8 cellular contexts compared by ENCODE assay signal in genomic region chr20:41329435-41330342, GRCh38. TPM values are rescaled to one million over a fixed set of nuclear protein-coding genes. Genes with fewer than 3 reads are reported as not detected.
DNase-seq lines count a peak whose midpoint lies in the region; ATAC-seq and TF ChIP-seq lines count a peak whose summit lies in the region.

No MANE protein-coding gene starts in this region.

- DNase-seq in activated CD4-positive, CD25-positive, alpha-beta regulatory T cell (lab: John Stamatoyannopoulos, UW): peak; percentile 9 to 39 (median 12)
- DNase-seq in caudate nucleus (lab: John Stamatoyannopoulos, UW) (peak in 5 of 61 donors; percentile 8 to 13 (median 11)), lung microvascular endothelial cell (ENCODE audit: low read depth in 2 of 2) (peak; percentile 96 to 98), NCI-H1930 (lab: John Stamatoyannopoulos, UW) (no peak), NCI-H2171 (lab: John Stamatoyannopoulos, UW) (no peak)
- peak; percentile 39 for DNase-seq in stimulated activated CD8-positive, alpha-beta memory T cell treated with anti-CD3 and anti-CD28 coated beads, Interleukin-15, amount 100 ng/mL, for 24 hours (ENCODE audit: low read depth)

- TF ChIP-seq POLR2A in GM18505 (IDR thresholded peaks at IDR 0.05; ENCODE audit: borderline replicate concordance, extremely low read depth, insufficient read depth, insufficient read length): no peak

- peak overlapping the region; percentile 44 for H3K27ac ChIP-seq in caudate nucleus (ENCODE audit: low read depth, low read length)

- ATAC-seq in GM18505 (IDR thresholded peaks at IDR 0.05; ENCODE audit: unreplicated experiment) (peak; percentile 93), HG03521 (IDR thresholded peaks at IDR 0.05; ENCODE audit: unreplicated experiment) (peak; percentile 62)

RNA-seq across cellular contexts. Expression of gene LPIN3, which starts 10.9 kb away (rescaled TPM):
- total RNA-seq in lung microvascular endothelial cell: under 0.01 and 0.65 TPM in 2 replicates

RNA-seq across cellular contexts. Expression of gene ZHX3, which starts 12.2 kb away (rescaled TPM):
- 5.9 and 6.5 TPM in 2 replicates for total RNA-seq in lung microvascular endothelial cell

RNA-seq across cellular contexts. Expression of gene EMILIN3, which starts 36.9 kb away (rescaled TPM):
- under 0.01 TPM in 1 of 2 replicates, not detected in the other for total RNA-seq in lung microvascular endothelial cell

Comparison
In these comparisons a context has a peak if more than half of its experiments do, and no peak if none do; other contexts are left out.
1. DNase-seq: peak in activated CD4-positive, CD25-positive, alpha-beta regulatory T cell (4 of 4), lung microvascular endothelial cell (2 of 2) and stimulated activated CD8-positive, alpha-beta memory T cell treated with anti-CD3 and anti-CD28 coated beads, Interleukin-15, amount 100 ng/mL, for 24 hours (single experiment); none in NCI-H1930 (0 of 2) and NCI-H2171 (single experiment).